ENCODE assay signal across 1 cellular context in genomic region chr11:64240467-64241174, GRCh38.
TF ChIP-seq lines count a peak whose summit lies in the region.

TSS of gene FKBP2 (plus strand) at chr11:64241095. CDS start at chr11:64242388, 1,293 bp downstream.

TF ChIP-seq in HepG2, 621 proteins besides CTCF, POLR2A, EP300 and RAD21 (continued from another document):
- TF ChIP-seq DBP (CRISPR knock-in tag; IDR thresholded peaks at IDR 0.05; ENCODE audit: not compliant biosample characterization) (peak; percentile 67), ZNF747 (CRISPR knock-in tag; IDR thresholded peaks at IDR 0.05; ENCODE audit: borderline replicate concordance) (peak; percentile 69), ZNF224 (CRISPR knock-in tag; IDR thresholded peaks at IDR 0.05) (peak; percentile 76; the same call in 1 of the 2 replicates), TFE3 (CRISPR knock-in tag; IDR thresholded peaks at IDR 0.05) (no peak), ZNF282 (IDR thresholded peaks at IDR 0.05; ENCODE audit: partially characterized antibody) (no peak), ZEB1 (IDR thresholded peaks at IDR 0.05; ENCODE audit: insufficient replicate concordance, low read depth) (peak; percentile 55), DRAP1 (CRISPR knock-in tag; IDR thresholded peaks at IDR 0.05) (peak; percentile 78; the same call in 1 of the 2 replicates), ZNF280D (CRISPR knock-in tag; IDR thresholded peaks at IDR 0.05) (no peak), ZNF136 (CRISPR knock-in tag; IDR thresholded peaks at IDR 0.05; ENCODE audit: low read depth) (peak; percentile 67; the same call in 1 of the 2 replicates), ZBTB44 (CRISPR knock-in tag; IDR thresholded peaks at IDR 0.05) (no peak), TBP (CRISPR knock-in tag; IDR thresholded peaks at IDR 0.05) (no peak), ZBTB37 (CRISPR knock-in tag; IDR thresholded peaks at IDR 0.05) (no peak), ZNF672 (CRISPR knock-in tag; IDR thresholded peaks at IDR 0.05) (no peak), HOXA9 (CRISPR knock-in tag; IDR thresholded peaks at IDR 0.05; ENCODE audit: borderline replicate concordance) (no peak), NR3C1 (CRISPR knock-in tag; IDR thresholded peaks at IDR 0.05) (no peak), ZNF737 (CRISPR knock-in tag; IDR thresholded peaks at IDR 0.05; ENCODE audit: borderline replicate concordance) (no peak), RXRA (CRISPR knock-in tag; IDR thresholded peaks at IDR 0.05) (peak; percentile 81), ZNF639 (CRISPR knock-in tag; conservative IDR thresholded peaks at IDR 0.05) (peak; percentile 73), ZNF546 (CRISPR knock-in tag; conservative IDR thresholded peaks at IDR 0.05) (no peak; the same call in 1 of the 2 replicates), NR1H2 (CRISPR knock-in tag; IDR thresholded peaks at IDR 0.05; ENCODE audit: borderline replicate concordance, low read depth) (no peak), ZNF232 (CRISPR knock-in tag; IDR thresholded peaks at IDR 0.05; ENCODE audit: borderline replicate concordance) (no peak; the same call in 1 of the 2 replicates), ZNF646 (CRISPR knock-in tag; IDR thresholded peaks at IDR 0.05) (no peak), REPIN1 (CRISPR knock-in tag; IDR thresholded peaks at IDR 0.05; ENCODE audit: borderline replicate concordance, low read depth) (peak; percentile 18; the same call in 1 of the 2 replicates)
